8 cellular contexts compared by ENCODE assay signal in the genomic region with DNA sequence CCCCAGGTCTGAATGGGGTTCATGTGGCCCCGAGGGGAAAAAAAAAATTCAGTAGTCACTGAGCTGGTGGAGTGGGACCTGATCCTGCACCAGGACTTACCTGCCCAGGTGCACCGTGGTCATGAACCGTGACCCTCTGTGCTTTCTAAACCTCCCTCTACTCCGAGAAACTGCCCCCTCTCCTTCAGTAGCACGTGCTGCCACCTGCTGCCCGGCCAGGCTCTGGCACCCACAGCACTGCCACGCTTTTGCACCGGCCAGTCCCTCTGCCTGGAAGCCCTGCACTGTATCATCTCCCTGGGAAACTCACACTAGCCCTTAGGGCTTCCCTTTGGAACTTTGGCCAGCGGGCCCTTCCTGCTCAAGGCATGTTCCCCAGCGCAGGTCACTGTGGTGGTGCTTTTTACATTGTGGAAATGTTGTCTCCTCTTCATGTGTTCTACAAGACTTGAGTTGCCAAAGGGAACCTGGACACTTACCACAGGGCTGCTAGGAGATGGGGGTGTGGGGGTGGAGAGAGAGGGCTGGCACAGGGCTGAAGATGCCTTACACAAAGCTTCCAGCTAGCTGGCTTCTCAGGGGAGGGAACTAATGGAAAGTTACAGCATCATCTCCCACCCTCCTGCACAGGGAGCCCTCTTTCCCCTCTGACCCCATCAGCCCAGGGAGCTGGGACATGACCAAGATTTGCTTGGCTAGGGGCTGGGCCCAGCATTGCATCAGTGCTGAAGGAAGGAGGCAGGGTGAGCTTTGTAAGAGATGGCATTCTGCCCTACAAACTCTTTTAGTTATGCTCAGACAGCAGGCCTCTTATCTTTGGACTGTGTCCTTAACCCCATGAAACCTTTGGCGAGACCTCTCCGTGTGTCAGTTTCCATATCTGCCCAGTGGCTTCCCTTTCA. TPM values are rescaled to one million over a fixed set of nuclear protein-coding genes. Genes with fewer than 3 reads are reported as not detected.
A peak's percentile ranks its signal among the peaks of the same experiment; 100 is the strongest.
DNase-seq lines count a peak whose midpoint lies in the region; ATAC-seq and TF ChIP-seq lines count a peak whose summit lies in the region.

No MANE protein-coding gene starts in this region.

- no peak for TF ChIP-seq POLR2A in esophagus muscularis mucosa (IDR thresholded peaks at IDR 0.05; ENCODE audit: low read depth)

- H3K4me3 ChIP-seq in fibroblast of mammary gland (ENCODE audit: control insufficient read depth, low read depth, low read length) = no peak overlapping the region
- H3K4me3 ChIP-seq in retinal pigment epithelial cell (ENCODE audit: low read length) = no peak overlapping the region
- H3K4me3 ChIP-seq in esophagus muscularis mucosa = no peak overlapping the region

- peaks cover 31% of the 10 kb centered on the region for H3K27me3 Mint-ChIP-seq in activated CD8-positive, alpha-beta T cell treated with anti-CD3 and anti-CD28 coated beads for 36 hours
- H3K27me3 Mint-ChIP-seq in activated CD8-positive, alpha-beta T cell treated with anti-CD3 and anti-CD28 coated beads, Interleukin-2, amount 10 ng/mL, durations not matched to agents 7 days and 5 days (ENCODE audit: low read depth) = peaks cover 25% of the 10 kb centered on the region

- intact Hi-C loops in activated CD8-positive, alpha-beta T cell treated with anti-CD3 and anti-CD28 coated beads for 36 hours (cut with micrococcal nuclease) = no loop called here
- intact Hi-C loops in esophagus muscularis mucosa (cut with DNase I) = no loop called here

- no peak overlapping the region for H3K4me3 Mint-ChIP-seq in activated CD8-positive, alpha-beta T cell treated with anti-CD3 and anti-CD28 coated beads for 36 hours
- no peak overlapping the region for H3K4me3 Mint-ChIP-seq in activated CD8-positive, alpha-beta T cell treated with anti-CD3 and anti-CD28 coated beads, Interleukin-2, amount 10 ng/mL, durations not matched to agents 7 days and 5 days

- H3K27ac Mint-ChIP-seq in activated CD8-positive, alpha-beta T cell treated with anti-CD3 and anti-CD28 coated beads for 36 hours = no peak overlapping the region
- H3K27ac Mint-ChIP-seq in activated CD8-positive, alpha-beta T cell treated with anti-CD3 and anti-CD28 coated beads, Interleukin-2, amount 10 ng/mL, durations not matched to agents 7 days and 5 days = no peak overlapping the region

- peaks cover 0 to 63% (median 17%) of the 10 kb centered on the region in 4 donors for H3K27me3 ChIP-seq in esophagus muscularis mucosa

- H3K4me1 Mint-ChIP-seq in activated CD8-positive, alpha-beta T cell treated with anti-CD3 and anti-CD28 coated beads for 36 hours (ENCODE audit: low read depth) = peaks cover 4% of the 10 kb centered on the region
- H3K4me1 Mint-ChIP-seq in activated CD8-positive, alpha-beta T cell treated with anti-CD3 and anti-CD28 coated beads, Interleukin-2, amount 10 ng/mL, durations not matched to agents 7 days and 5 days (ENCODE audit: low read depth) = peaks cover 3% of the 10 kb centered on the region

- TF ChIP-seq EP300 in esophagus muscularis mucosa (IDR thresholded peaks at IDR 0.05) = no peak

- H3K9me3 ChIP-seq in esophagus muscularis mucosa = no peaks in the 10 kb centered on the region

- no peaks in the 10 kb centered on the region for H3K36me3 Mint-ChIP-seq in activated CD8-positive, alpha-beta T cell treated with anti-CD3 and anti-CD28 coated beads for 36 hours (ENCODE audit: low read depth)
- H3K36me3 Mint-ChIP-seq in activated CD8-positive, alpha-beta T cell treated with anti-CD3 and anti-CD28 coated beads, Interleukin-2, amount 10 ng/mL, durations not matched to agents 7 days and 5 days (ENCODE audit: low read depth) = no peaks in the 10 kb centered on the region

- no peak overlapping the region for H3K27ac ChIP-seq in esophagus muscularis mucosa (replicated peaks in 1 of 4)

- DNase-seq in activated CD8-positive, alpha-beta T cell treated with anti-CD3 and anti-CD28 coated beads for 36 hours = peak; percentile 23
- no peak for DNase-seq in activated CD8-positive, alpha-beta T cell treated with anti-CD3 and anti-CD28 coated beads, Interleukin-2, amount 10 ng/mL, durations not matched to agents 7 days and 5 days
- DNase-seq in NCI-H69 (lab: John Stamatoyannopoulos, UW) (peak; percentile 2), fibroblast of mammary gland (ENCODE audit: low read depth) (no peak), retinal pigment epithelial cell (ENCODE audit: low read depth) (no peak), putamen (ENCODE audit: low spot score) (no peak), esophagus muscularis mucosa (ENCODE audit: extremely low spot score) (no peak)

- H3K36me3 ChIP-seq in esophagus muscularis mucosa = no peaks in the 10 kb centered on the region

- TF ChIP-seq CTCF in activated CD8-positive, alpha-beta T cell treated with anti-CD3 and anti-CD28 coated beads for 36 hours (IDR thresholded peaks at IDR 0.05) = peak; percentile 26
- TF ChIP-seq CTCF in fibroblast of mammary gland (conservative IDR thresholded peaks at IDR 0.05; ENCODE audit: control insufficient read depth, insufficient read depth, low read depth, low read length) (peak; percentile 35), retinal pigment epithelial cell (conservative IDR thresholded peaks at IDR 0.05; ENCODE audit: low read depth, low read length) (peak; percentile 30), esophagus muscularis mucosa (IDR thresholded peaks at IDR 0.05) (peak in 1 of 3 experiments; percentile 20)

- POLR2A ChIA-PET in activated CD8-positive, alpha-beta T cell treated with anti-CD3 and anti-CD28 coated beads for 36 hours (lab: Charles Lee) = interaction anchor here (0.6 kb wide), 1 partner anchor 72 kb away, joined by 4 read pairs; no protein-coding TSS in a partner anchor
- POLR2A ChIA-PET in activated CD8-positive, alpha-beta T cell treated with anti-CD3 and anti-CD28 coated beads, Interleukin-2, amount 10 ng/mL, durations not matched to agents 7 days and 5 days (lab: Charles Lee) = no interaction called here

- peaks cover 13 to 27% (median 20%) of the 10 kb centered on the region in 4 donors for H3K4me1 ChIP-seq in esophagus muscularis mucosa

- no peaks in the 10 kb centered on the region for H3K9me3 Mint-ChIP-seq in activated CD8-positive, alpha-beta T cell treated with anti-CD3 and anti-CD28 coated beads for 36 hours
- H3K9me3 Mint-ChIP-seq in activated CD8-positive, alpha-beta T cell treated with anti-CD3 and anti-CD28 coated beads, Interleukin-2, amount 10 ng/mL, durations not matched to agents 7 days and 5 days (ENCODE audit: insufficient read depth) = no peaks in the 10 kb centered on the region

- 45% methylated on average over 6 of the region's 12 CpGs for WGBS in esophagus muscularis mucosa

- no peak for ATAC-seq in activated CD8-positive, alpha-beta T cell treated with anti-CD3 and anti-CD28 coated beads for 36 hours
- ATAC-seq in activated CD8-positive, alpha-beta T cell treated with anti-CD3 and anti-CD28 coated beads, Interleukin-2, amount 10 ng/mL, durations not matched to agents 7 days and 5 days = no peak
- ATAC-seq in HG02884 (IDR thresholded peaks at IDR 0.05; ENCODE audit: unreplicated experiment) = no peak

- CTCF ChIA-PET in activated CD8-positive, alpha-beta T cell treated with anti-CD3 and anti-CD28 coated beads for 36 hours (lab: Charles Lee) = interaction anchor here (0.7 to 1.3 kb wide), 3 partner anchors 8 to 1303 kb away, joined by 3 to 4 read pairs (median 3); no protein-coding TSS in a partner anchor
- CTCF ChIA-PET in activated CD8-positive, alpha-beta T cell treated with anti-CD3 and anti-CD28 coated beads, Interleukin-2, amount 10 ng/mL, durations not matched to agents 7 days and 5 days (lab: Charles Lee) = interaction anchor here (1.0 kb wide), 1 partner anchor 216 kb away, joined by 4 read pairs; no protein-coding TSS in a partner anchor

RNA-seq across cellular contexts. Expression of gene PTPRT, which starts 2.5 kb away (rescaled TPM):
- not detected for total RNA-seq in activated CD8-positive, alpha-beta T cell treated with anti-CD3 and anti-CD28 coated beads for 36 hours
- not detected for total RNA-seq in activated CD8-positive, alpha-beta T cell treated with anti-CD3 and anti-CD28 coated beads, Interleukin-2, amount 10 ng/mL, durations not matched to agents 7 days and 5 days
- under 1 TPM in 2 of 4 donors, not detected in 2; 0.06 to 0.39 TPM for total RNA-seq in esophagus muscularis mucosa

Comparison
In these comparisons a context has a peak if more than half of its experiments do, and no peak if none do; other contexts are left out.
1. DNase-seq: peak in activated CD8-positive, alpha-beta T cell treated with anti-CD3 and anti-CD28 coated beads for 36 hours (single experiment) and NCI-H69 (single experiment); none in activated CD8-positive, alpha-beta T cell treated with anti-CD3 and anti-CD28 coated beads, Interleukin-2, amount 10 ng/mL, durations not matched to agents 7 days and 5 days (single experiment), fibroblast of mammary gland (single experiment), retinal pigment epithelial cell (single experiment), putamen (single experiment) and esophagus muscularis mucosa (single experiment).